ENCODE assay signal across 18 cellular contexts in the genomic region with DNA sequence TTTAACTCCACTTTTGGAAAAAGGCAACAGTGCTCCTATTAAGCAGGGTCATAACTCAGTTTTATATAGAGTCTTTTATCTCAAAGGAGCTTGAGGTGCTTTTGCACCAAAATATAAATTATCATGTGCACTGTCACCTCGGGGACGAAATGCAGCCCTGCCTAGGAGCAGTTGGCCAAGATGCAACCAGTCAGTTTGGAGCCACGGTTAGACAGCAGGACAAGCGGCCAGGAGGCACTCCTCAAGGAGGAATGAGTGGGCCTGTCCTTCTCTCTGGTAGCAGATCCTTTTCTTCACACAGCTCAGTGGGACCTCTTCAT. TPM values are rescaled to one million over a fixed set of nuclear protein-coding genes. Genes with fewer than 3 reads are reported as not detected.
"Had no signal": no experiment of that assay in that cellular context is flagged by ENCODE, and none has a peak within 500 bp of the region (broad histone marks: within the 10 kb centered on the region; RNA-seq: fewer than 3 reads in every experiment).

No MANE protein-coding gene starts in this region.

- H3K4me3 Mint-ChIP-seq: endodermal cell; naive thymus-derived CD4-positive, alpha-beta T cell; stimulated activated memory B cell treated with anti-CD40 and anti-IgM and Interleukin-4, amounts not matched to agents 10 μg/mL and 1 μg/mL and 100 μg/mL, for 72 hours; stimulated activated naive CD8-positive, alpha-beta T cell treated with anti-CD3 and anti-CD28 coated beads, Interleukin-15, Interleukin-2, amounts not matched to agents 100 ng/mL and 50 ng/mL, for 24 hours had no signal

- H3K27ac Mint-ChIP-seq: endodermal cell; naive thymus-derived CD4-positive, alpha-beta T cell; stimulated activated memory B cell treated with anti-CD40 and anti-IgM and Interleukin-4, amounts not matched to agents 10 μg/mL and 1 μg/mL and 100 μg/mL, for 72 hours; stimulated activated naive CD8-positive, alpha-beta T cell treated with anti-CD3 and anti-CD28 coated beads, Interleukin-15, Interleukin-2, amounts not matched to agents 100 ng/mL and 50 ng/mL, for 24 hours had no signal

- H3K36me3 ChIP-seq: heart left ventricle, ovary, right lobe of liver, spleen, tibial nerve, vagina had no signal

- H3K36me3 Mint-ChIP-seq: naive thymus-derived CD4-positive, alpha-beta T cell; stimulated activated memory B cell treated with anti-CD40 and anti-IgM and Interleukin-4, amounts not matched to agents 10 μg/mL and 1 μg/mL and 100 μg/mL, for 72 hours had no signal

- H3K4me1 ChIP-seq: right lobe of liver, spleen, vagina had no signal

- DNase-seq: effector CD4-positive, alpha-beta T cell; endodermal cell; foreskin melanocyte; heart left ventricle; hippocampal formation; mesendoderm; naive thymus-derived CD4-positive, alpha-beta T cell; nucleus accumbens; ovary; right lobe of liver; spleen; stimulated activated CD4-positive, alpha-beta T cell treated with anti-CD3 and anti-CD28 coated beads, Interleukin-15, amount 100 ng/mL, for 24 hours; stimulated activated CD4-positive, alpha-beta T cell treated with anti-CD3 and anti-CD28 coated beads, Interleukin-1b, Interleukin-23, amount 100 ng/mL, for 48 hours; stimulated activated CD4-positive, alpha-beta T cell treated with anti-CD3 and anti-CD28 coated beads, Interleukin-4, amount 100 ng/mL, for 24 hours had no signal

- H3K27me3 Mint-ChIP-seq: stimulated activated memory B cell treated with anti-CD40 and anti-IgM and Interleukin-4, amounts not matched to agents 10 μg/mL and 1 μg/mL and 100 μg/mL, for 72 hours had no signal

- ATAC-seq: heart left ventricle; naive thymus-derived CD4-positive, alpha-beta T cell; right lobe of liver; stimulated activated memory B cell treated with anti-CD40 and anti-IgM and Interleukin-4, amounts not matched to agents 10 μg/mL and 1 μg/mL and 100 μg/mL, for 72 hours had no signal

- H3K4me1 Mint-ChIP-seq: stimulated activated memory B cell treated with anti-CD40 and anti-IgM and Interleukin-4, amounts not matched to agents 10 μg/mL and 1 μg/mL and 100 μg/mL, for 72 hours had no signal

- H3K4me3 ChIP-seq: ovary, right lobe of liver, spleen, tibial nerve had no signal

- H3K9me3 ChIP-seq: heart left ventricle, ovary, right lobe of liver, spleen, tibial nerve, vagina had no signal

- H3K27ac ChIP-seq: ovary, right lobe of liver, spleen, tibial nerve, vagina had no signal

- H3K27me3 ChIP-seq: heart left ventricle, ovary, right lobe of liver, tibial nerve, vagina had no signal

- H3K9me3 Mint-ChIP-seq: endodermal cell; stimulated activated naive CD8-positive, alpha-beta T cell treated with anti-CD3 and anti-CD28 coated beads, Interleukin-15, Interleukin-2, amounts not matched to agents 100 ng/mL and 50 ng/mL, for 24 hours had no signal

RNA-seq across cellular contexts. Expression of a gene that starts 56.8 kb away (rescaled TPM):
- polyA plus RNA-seq: naive thymus-derived CD4-positive, alpha-beta T cell had no signal
